19 cellular contexts compared by ENCODE assay signal in genomic region chr19:44887648-44888047, GRCh38. TPM values are rescaled to one million over a fixed set of nuclear protein-coding genes. Genes with fewer than 3 reads are reported as not detected.
A peak's percentile ranks its signal among the peaks of the same experiment; 100 is the strongest.
DNase-seq lines count a peak whose midpoint lies in the region; ATAC-seq and TF ChIP-seq lines count a peak whose summit lies in the region.
"Had no signal": no experiment of that assay in that cellular context is flagged by ENCODE, and none has a peak within 500 bp of the region (broad histone marks: within the 10 kb centered on the region; RNA-seq: fewer than 3 reads in every experiment).

No MANE protein-coding gene starts in this region.

- 90 to 94% methylated on average over 4 of the region's 4 CpGs for WGBS in testis, 2 donors

- peaks cover 17% of the 10 kb centered on the region for H3K79me2 ChIP-seq in osteoblast (ENCODE audit: insufficient read depth, low read length)

- peaks cover 3% of the 10 kb centered on the region for H3K36me3 ChIP-seq in CD4-positive, alpha-beta memory T cell (ENCODE audit: insufficient read depth, low read length)
- peaks cover 29% of the 10 kb centered on the region for H3K36me3 ChIP-seq in osteoblast (ENCODE audit: insufficient read depth, low read length)
- no peaks in the 10 kb centered on the region for H3K36me3 ChIP-seq in testis (ENCODE audit: low read depth, missing control alignments)

- DNase-seq in activated CD4-positive, alpha-beta T cell treated with anti-CD3 and anti-CD28 coated beads, Interleukin-2, amount 10 ng/mL, durations not matched to agents 7 days and 5 days, result no peak
- DNase-seq in activated CD4-positive, alpha-beta T cell treated with anti-CD3 and anti-CD28 coated beads for 36 hours, result no peak
- DNase-seq in CD4-positive, alpha-beta memory T cell, result no peak
- DNase-seq in immature natural killer cell, result no peak
- DNase-seq in osteoblast (ENCODE audit: insufficient read length, low spot score, missing footprints), result peak; percentile 37
- DNase-seq in amniotic stem cell (lab: John Stamatoyannopoulos, UW), result no peak
- DNase-seq in testis, result no peak
- DNase-seq: AML-193, DMS153, GF-D8, HCEC 1CT, HFFc6, IMR-90 had no signal

- POLR2A ChIA-PET in activated CD4-positive, alpha-beta T cell treated with anti-CD3 and anti-CD28 coated beads, Interleukin-2, amount 10 ng/mL, durations not matched to agents 7 days and 5 days (lab: Charles Lee), result interaction anchor here (0.6 kb wide), 1 partner anchor 172 kb away, joined by 3 read pairs; no protein-coding TSS in a partner anchor
- POLR2A ChIA-PET in activated CD4-positive, alpha-beta T cell treated with anti-CD3 and anti-CD28 coated beads for 36 hours (lab: Charles Lee), result interaction anchor here (0.7 kb wide), 1 partner anchor 283 kb away, joined by 4 read pairs; no protein-coding TSS in a partner anchor
- POLR2A ChIA-PET in CD4-positive, alpha-beta memory T cell (lab: Charles Lee; ENCODE audit: partially characterized antibody), result no interaction called here

- H3K4me1 Mint-ChIP-seq in activated CD4-positive, alpha-beta T cell treated with anti-CD3 and anti-CD28 coated beads, Interleukin-2, amount 10 ng/mL, durations not matched to agents 7 days and 5 days, result peaks cover 22% of the 10 kb centered on the region
- H3K4me1 Mint-ChIP-seq in activated CD4-positive, alpha-beta T cell treated with anti-CD3 and anti-CD28 coated beads for 36 hours, result peaks cover 17% of the 10 kb centered on the region
- H3K4me1 Mint-ChIP-seq in CD4-positive, alpha-beta memory T cell, result peaks cover 16 to 27% (median 24%) of the 10 kb centered on the region in 4 donors
- H3K4me1 Mint-ChIP-seq in immature natural killer cell, result peaks cover 23 to 26% of the 10 kb centered on the region in 2 donors

- H3K4me3 ChIP-seq in CD4-positive, alpha-beta memory T cell (ENCODE audit: low read length in 2 of 2), result no peak overlapping the region
- H3K4me3 ChIP-seq in osteoblast (ENCODE audit: insufficient read depth, low read length), result no peak overlapping the region
- H3K4me3 ChIP-seq in testis, result no peak overlapping the region
- H3K4me3 ChIP-seq: BLaER1 had no signal

- H3K4me1 ChIP-seq in CD4-positive, alpha-beta memory T cell (ENCODE audit: insufficient read depth, low read length), result peaks cover 22% of the 10 kb centered on the region
- H3K4me1 ChIP-seq in osteoblast (ENCODE audit: insufficient read depth, low read length) (peaks cover 18% of the 10 kb centered on the region), testis (peaks cover 22% of the 10 kb centered on the region)

- peaks cover 6% of the 10 kb centered on the region for H4K20me1 ChIP-seq in osteoblast (ENCODE audit: insufficient read depth, low read length)

- CTCF ChIA-PET in activated CD4-positive, alpha-beta T cell treated with anti-CD3 and anti-CD28 coated beads, Interleukin-2, amount 10 ng/mL, durations not matched to agents 7 days and 5 days (lab: Charles Lee), result interaction anchor here (0.6 to 0.8 kb wide), 2 partner anchors 115 to 192 kb away, joined by 3 to 4 read pairs; partner anchors contain the start of gene GEMIN7
- CTCF ChIA-PET in activated CD4-positive, alpha-beta T cell treated with anti-CD3 and anti-CD28 coated beads for 36 hours (lab: Charles Lee), result interaction anchor here (0.8 kb wide), 1 partner anchor 14 kb away, joined by 3 read pairs; no protein-coding TSS in a partner anchor
- CTCF ChIA-PET in CD4-positive, alpha-beta memory T cell (lab: Charles Lee; ENCODE audit: partially characterized antibody), result no interaction called here

- no peak overlapping the region for H2AFZ ChIP-seq in osteoblast (ENCODE audit: low read length)

- peaks cover 8% of the 10 kb centered on the region for H3K36me3 Mint-ChIP-seq in activated CD4-positive, alpha-beta T cell treated with anti-CD3 and anti-CD28 coated beads, Interleukin-2, amount 10 ng/mL, durations not matched to agents 7 days and 5 days (ENCODE audit: low read depth)
- peaks cover 11% of the 10 kb centered on the region for H3K36me3 Mint-ChIP-seq in activated CD4-positive, alpha-beta T cell treated with anti-CD3 and anti-CD28 coated beads for 36 hours (ENCODE audit: low read depth)
- H3K36me3 Mint-ChIP-seq in CD4-positive, alpha-beta memory T cell, result peaks cover 0 to 8% of the 10 kb centered on the region in 2 donors
- peaks cover 0 to 1% (median 0%) of the 10 kb centered on the region in 3 donors for H3K36me3 Mint-ChIP-seq in immature natural killer cell

- intact Hi-C loops in activated CD4-positive, alpha-beta T cell treated with anti-CD3 and anti-CD28 coated beads for 36 hours (cut with DNase I, micrococcal nuclease), result no loop called here
- intact Hi-C loops in CD4-positive, alpha-beta memory T cell (cut with micrococcal nuclease), result no loop called here
- intact Hi-C loops in testis (cut with DNase I; ENCODE audit: low total_unique reads), result no loop called here

- no peak overlapping the region for H3K4me3 Mint-ChIP-seq in activated CD4-positive, alpha-beta T cell treated with anti-CD3 and anti-CD28 coated beads, Interleukin-2, amount 10 ng/mL, durations not matched to agents 7 days and 5 days
- H3K4me3 Mint-ChIP-seq in activated CD4-positive, alpha-beta T cell treated with anti-CD3 and anti-CD28 coated beads for 36 hours, result no peak overlapping the region
- H3K4me3 Mint-ChIP-seq in CD4-positive, alpha-beta memory T cell, result peak overlapping the region in 1 of 8 donors; percentile 57
- H3K4me3 Mint-ChIP-seq in immature natural killer cell, result peak overlapping the region in 4 of 5 donors; percentile 2 to 18 (median 12)
- H3K4me3 Mint-ChIP-seq: HFFc6 had no signal

- H3K27me3 ChIP-seq in CD4-positive, alpha-beta memory T cell (ENCODE audit: insufficient read depth, low read length), result no peaks in the 10 kb centered on the region
- H3K27me3 ChIP-seq in osteoblast (ENCODE audit: insufficient read depth, low read length) (no peaks in the 10 kb centered on the region), testis (no peaks in the 10 kb centered on the region)
- H3K27me3 ChIP-seq: BLaER1 had no signal

- peak overlapping the region; percentile 62 for H3K27ac Mint-ChIP-seq in activated CD4-positive, alpha-beta T cell treated with anti-CD3 and anti-CD28 coated beads, Interleukin-2, amount 10 ng/mL, durations not matched to agents 7 days and 5 days
- H3K27ac Mint-ChIP-seq in activated CD4-positive, alpha-beta T cell treated with anti-CD3 and anti-CD28 coated beads for 36 hours, result no peak overlapping the region
- peak overlapping the region in 4 of 7 donors; percentile 2 to 75 (median 32) for H3K27ac Mint-ChIP-seq in CD4-positive, alpha-beta memory T cell
- peak overlapping the region in 1 of 6 donors; percentile 71 for H3K27ac Mint-ChIP-seq in immature natural killer cell
- H3K27ac Mint-ChIP-seq: HFFc6 had no signal

- no peaks in the 10 kb centered on the region for H3K27me3 Mint-ChIP-seq in activated CD4-positive, alpha-beta T cell treated with anti-CD3 and anti-CD28 coated beads, Interleukin-2, amount 10 ng/mL, durations not matched to agents 7 days and 5 days
- no peaks in the 10 kb centered on the region for H3K27me3 Mint-ChIP-seq in activated CD4-positive, alpha-beta T cell treated with anti-CD3 and anti-CD28 coated beads for 36 hours
- H3K27me3 Mint-ChIP-seq in CD4-positive, alpha-beta memory T cell, result no peaks in the 10 kb centered on the region
- peaks cover 5 to 10% (median 6%) of the 10 kb centered on the region in 3 donors for H3K27me3 Mint-ChIP-seq in immature natural killer cell (ENCODE audit: low read depth in 3 of 3)

- no peak overlapping the region for H3K27ac ChIP-seq in CD4-positive, alpha-beta memory T cell (ENCODE audit: low read depth, low read length)
- no peak overlapping the region for H3K27ac ChIP-seq in osteoblast (ENCODE audit: low read depth, low read length)
- H3K27ac ChIP-seq in testis, result no peak overlapping the region
- H3K27ac ChIP-seq: 22Rv1, BLaER1, HL-60 had no signal

- no peaks in the 10 kb centered on the region for H3K9me3 ChIP-seq in CD4-positive, alpha-beta memory T cell (ENCODE audit: control insufficient read depth in 1 of 2, low read length in 2 of 2)
- H3K9me3 ChIP-seq in osteoblast (ENCODE audit: low read depth, low read length) (no peaks in the 10 kb centered on the region), testis (no peaks in the 10 kb centered on the region)
- H3K9me3 ChIP-seq: BLaER1 had no signal

- TF ChIP-seq CTCF in osteoblast (IDR thresholded peaks at IDR 0.05; ENCODE audit: extremely low read depth, low read depth, low read length), result no peak
- no peak for TF ChIP-seq CTCF in testis (IDR thresholded peaks at IDR 0.05)

- H3K9me3 Mint-ChIP-seq in activated CD4-positive, alpha-beta T cell treated with anti-CD3 and anti-CD28 coated beads, Interleukin-2, amount 10 ng/mL, durations not matched to agents 7 days and 5 days, result no peaks in the 10 kb centered on the region
- no peaks in the 10 kb centered on the region for H3K9me3 Mint-ChIP-seq in activated CD4-positive, alpha-beta T cell treated with anti-CD3 and anti-CD28 coated beads for 36 hours (ENCODE audit: low read depth)
- peaks cover 0 to 6% (median 0%) of the 10 kb centered on the region in 8 donors for H3K9me3 Mint-ChIP-seq in CD4-positive, alpha-beta memory T cell
- no peaks in the 10 kb centered on the region for H3K9me3 Mint-ChIP-seq in immature natural killer cell
- H3K9me3 Mint-ChIP-seq: HFFc6 had no signal

- no peak for ATAC-seq in activated CD4-positive, alpha-beta T cell treated with anti-CD3 and anti-CD28 coated beads for 36 hours
- ATAC-seq in GM21529 (IDR thresholded peaks at IDR 0.05; ENCODE audit: unreplicated experiment), result no peak

- no peak overlapping the region for H3K4me2 ChIP-seq in osteoblast (ENCODE audit: insufficient read depth, low read length)
- H3K4me2 ChIP-seq: BLaER1 had no signal

- no peak for TF ChIP-seq POLR2A in testis (IDR thresholded peaks at IDR 0.05)

RNA-seq across cellular contexts. Expression of gene TOMM40, which starts 3.4 kb away (rescaled TPM):
- 10 to 100 TPM; 55.7 to 65.3 TPM for total RNA-seq in activated CD4-positive, alpha-beta T cell treated with anti-CD3 and anti-CD28 coated beads, Interleukin-2, amount 10 ng/mL, durations not matched to agents 7 days and 5 days
- total RNA-seq in activated CD4-positive, alpha-beta T cell treated with anti-CD3 and anti-CD28 coated beads for 36 hours, result 100 to 1,000 TPM; 120 to 132 TPM
- 10 to 100 TPM; 32.8 to 34.6 TPM for total RNA-seq in CD4-positive, alpha-beta memory T cell
- polyA plus RNA-seq in CD4-positive, alpha-beta memory T cell, result 10 to 100 TPM; 30.9 to 43.6 TPM
- polyA plus RNA-seq in immature natural killer cell (10 to 100 TPM; 15.5 to 39.7 (median 25.6) TPM), testis (ENCODE audit: insufficient read depth, low read depth, low replicate concordance) (43.1 TPM)
- total RNA-seq in osteoblast (28.3 and 31.8 TPM in 2 replicates), testis (10 to 100 TPM; 54.7 to 67.3 TPM)

RNA-seq across cellular contexts. Expression of gene APOE, which starts 17.9 kb away (rescaled TPM):
- under 1 TPM; 0.45 to 0.75 TPM for total RNA-seq in activated CD4-positive, alpha-beta T cell treated with anti-CD3 and anti-CD28 coated beads, Interleukin-2, amount 10 ng/mL, durations not matched to agents 7 days and 5 days
- total RNA-seq in activated CD4-positive, alpha-beta T cell treated with anti-CD3 and anti-CD28 coated beads for 36 hours, result under 1 TPM; 0.55 to 0.70 TPM
- total RNA-seq in CD4-positive, alpha-beta memory T cell, result 10 to 100 TPM in 1 of 2 experiments, 1 to 10 TPM in 1; 9.0 to 11.9 TPM
- not detected for polyA plus RNA-seq in CD4-positive, alpha-beta memory T cell
- polyA plus RNA-seq in immature natural killer cell (not detected), testis (ENCODE audit: insufficient read depth, low read depth, low replicate concordance) (185 TPM)
- total RNA-seq in osteoblast (44.5 and 46.6 TPM in 2 replicates), testis (100 to 1,000 TPM; 215 to 494 TPM)

RNA-seq across cellular contexts. Expression of gene APOC1, which starts 26.8 kb away (rescaled TPM):
- total RNA-seq in activated CD4-positive, alpha-beta T cell treated with anti-CD3 and anti-CD28 coated beads, Interleukin-2, amount 10 ng/mL, durations not matched to agents 7 days and 5 days, result not detected
- 1 to 10 TPM; 2.8 to 2.9 TPM for total RNA-seq in activated CD4-positive, alpha-beta T cell treated with anti-CD3 and anti-CD28 coated beads for 36 hours
- total RNA-seq in CD4-positive, alpha-beta memory T cell, result 1 to 10 TPM; 6.4 to 7.0 TPM
- not detected for polyA plus RNA-seq in CD4-positive, alpha-beta memory T cell
- polyA plus RNA-seq in immature natural killer cell, result under 1 TPM in 1 of 3 donors, not detected in 2; 0.47 TPM
- 1.2 and 1.4 TPM in 2 replicates for total RNA-seq in osteoblast
- total RNA-seq in testis, result 10 to 100 TPM in 1 of 2 donors, 1 to 10 TPM in 1; 9.4 to 43.9 TPM
- 42.9 TPM for polyA plus RNA-seq in testis (ENCODE audit: insufficient read depth, low read depth, low replicate concordance)
- total RNA-seq: H4, IMR-90 had no signal

RNA-seq across cellular contexts. Expression of gene NECTIN2, which starts 41.6 kb away (rescaled TPM):
- not detected for total RNA-seq in activated CD4-positive, alpha-beta T cell treated with anti-CD3 and anti-CD28 coated beads, Interleukin-2, amount 10 ng/mL, durations not matched to agents 7 days and 5 days
- under 1 TPM; 0.80 to 0.93 TPM for total RNA-seq in activated CD4-positive, alpha-beta T cell treated with anti-CD3 and anti-CD28 coated beads for 36 hours
- 1 to 10 TPM in 1 of 2 experiments, under 1 TPM in 1; 0.84 to 1.7 TPM for total RNA-seq in CD4-positive, alpha-beta memory T cell
- under 1 TPM in 1 of 2 donors, not detected in 1; 0.11 TPM for polyA plus RNA-seq in CD4-positive, alpha-beta memory T cell
- polyA plus RNA-seq in immature natural killer cell, result under 1 TPM in 2 of 3 donors, not detected in 1; 0.09 to 0.34 TPM
- total RNA-seq in osteoblast, result 38.9 and 46.0 TPM in 2 replicates
- total RNA-seq in testis, result 100 to 1,000 TPM; 268 to 278 TPM
- polyA plus RNA-seq in testis (ENCODE audit: insufficient read depth, low read depth, low replicate concordance), result 158 TPM

RNA-seq across cellular contexts. Expression of gene APOC4, which starts 54.4 kb away (rescaled TPM):
- total RNA-seq in activated CD4-positive, alpha-beta T cell treated with anti-CD3 and anti-CD28 coated beads, Interleukin-2, amount 10 ng/mL, durations not matched to agents 7 days and 5 days, result not detected
- total RNA-seq in activated CD4-positive, alpha-beta T cell treated with anti-CD3 and anti-CD28 coated beads for 36 hours, result not detected
- not detected for total RNA-seq in CD4-positive, alpha-beta memory T cell
- not detected for polyA plus RNA-seq in CD4-positive, alpha-beta memory T cell
- polyA plus RNA-seq in immature natural killer cell, result not detected
- not detected in 2 replicates for total RNA-seq in osteoblast
- not detected for total RNA-seq in testis
- polyA plus RNA-seq in testis (ENCODE audit: insufficient read depth, low read depth, low replicate concordance), result not detected
- total RNA-seq: A673, H4, HFFc6, IMR-90 had no signal
- polyA plus RNA-seq: IMR-90 had no signal

Comparison
In these comparisons a context has a peak if more than half of its experiments do, and no peak if none do; other contexts are left out.
1. H3K4me3 Mint-ChIP-seq: peak in immature natural killer cell (4 of 5); none in activated CD4-positive, alpha-beta T cell treated with anti-CD3 and anti-CD28 coated beads, Interleukin-2, amount 10 ng/mL, durations not matched to agents 7 days and 5 days (single experiment) and activated CD4-positive, alpha-beta T cell treated with anti-CD3 and anti-CD28 coated beads for 36 hours (single experiment).
2. RNA of gene APOE, which starts 17.9 kb away (total RNA-seq): 215 to 494 TPM in testis, 44.5 to 46.6 TPM in osteoblast and 9.0 to 11.9 TPM in CD4-positive, alpha-beta memory T cell; 0.45 to 0.75 TPM in activated CD4-positive, alpha-beta T cell treated with anti-CD3 and anti-CD28 coated beads, Interleukin-2, amount 10 ng/mL, durations not matched to agents 7 days and 5 days and 0.55 to 0.70 TPM in activated CD4-positive, alpha-beta T cell treated with anti-CD3 and anti-CD28 coated beads for 36 hours; every median in the first group is over 4 times any median in the second.